In genomic region chr12:126936181-126936851, GRCh38 we compare ENCODE assay signal across 11 cellular contexts.
A peak's percentile ranks its signal among the peaks of the same experiment; 100 is the strongest.
DNase-seq lines count a peak whose midpoint lies in the region; ATAC-seq and TF ChIP-seq lines count a peak whose summit lies in the region.
"Had no signal": no experiment of that assay in that cellular context is flagged by ENCODE, and none has a peak within 500 bp of the region (broad histone marks: within the 10 kb centered on the region; RNA-seq: fewer than 3 reads in every experiment).

No MANE protein-coding gene starts in this region.

- 45% methylated on average over 11 of the region's 11 CpGs for WGBS in prostate gland

- peak overlapping the region; percentile 17 for H3K4me2 ChIP-seq in Loucy (ENCODE audit: low read depth, low read length, poor library complexity, severe bottlenecking)

- no peaks in the 10 kb centered on the region for H3K9me3 ChIP-seq in Loucy (ENCODE audit: insufficient read depth, low read depth, low read length)
- no peaks in the 10 kb centered on the region for H3K9me3 ChIP-seq in prostate gland

- no peaks in the 10 kb centered on the region for H3K79me2 ChIP-seq in Loucy (ENCODE audit: insufficient read depth, low read length)

- intact Hi-C loops in prostate gland (cut with DNase I), result no loop called here

- H3F3A ChIP-seq in Loucy (ENCODE audit: low read depth), result no peaks in the 10 kb centered on the region

- peak; percentile 12 for DNase-seq in epithelial cell of esophagus (ENCODE audit: low read depth)
- DNase-seq in prostate gland (ENCODE audit: low spot score), result peak; percentile 10
- no peak for DNase-seq in AML-193 (lab: John Stamatoyannopoulos, UW)
- no peak for DNase-seq in NCI-H1930 (lab: John Stamatoyannopoulos, UW)
- DNase-seq in activated effector memory CD4-positive, alpha-beta T cell treated with Interleukin-2 at 50 U/mL for 16 hours, result no peak
- DNase-seq: activated CD8-positive, alpha-beta T cell treated with anti-CD3 and anti-CD28 coated beads, Interleukin-2, amount 10 ng/mL, durations not matched to agents 7 days and 5 days; dermis blood vessel endothelial cell; NCI-H524 treated with DMSO at 0.1 percent for 48 hours had no signal

- H2AFZ ChIP-seq in Loucy (ENCODE audit: low read length), result 0 out of 2 replicates have a peak overlapping the region, but pooled peaks have one; percentile 6

- no peaks in the 10 kb centered on the region for H3K9me2 ChIP-seq in Loucy (replicated peaks; ENCODE audit: low read depth, low read length)

- no peak for TF ChIP-seq POLR2A in prostate gland (IDR thresholded peaks at IDR 0.05)

- H3K27ac ChIP-seq in prostate gland, result no peak overlapping the region

- peaks cover 42% of the 10 kb centered on the region for H3K4me1 ChIP-seq in Loucy (ENCODE audit: insufficient read depth, low read length, poor library complexity, severe bottlenecking)
- H3K4me1 ChIP-seq in prostate gland (replicated peaks), result no peaks in the 10 kb centered on the region

- H3K9ac ChIP-seq in Loucy (ENCODE audit: low read depth, low read length, poor library complexity, severe bottlenecking), result no peak overlapping the region

- H3K4me3 ChIP-seq in Loucy (ENCODE audit: low read length, poor library complexity, severe bottlenecking) (no peak overlapping the region), epithelial cell of esophagus (ENCODE audit: low read length) (no peak overlapping the region), prostate gland (no peak overlapping the region)

- TF ChIP-seq CTCF in Loucy (conservative IDR thresholded peaks at IDR 0.05; ENCODE audit: low read length) (no peak), epithelial cell of esophagus (IDR thresholded peaks at IDR 0.05; ENCODE audit: insufficient read depth, low read depth, low read length, missing control alignments) (no peak), prostate gland (IDR thresholded peaks at IDR 0.05) (no peak)

- no peaks in the 10 kb centered on the region for H4K20me1 ChIP-seq in Loucy (ENCODE audit: insufficient read depth, low read length, poor library complexity, severe bottlenecking)

- H3K36me3 ChIP-seq in Loucy (ENCODE audit: insufficient read depth, low read length) (no peaks in the 10 kb centered on the region), prostate gland (no peaks in the 10 kb centered on the region)

- H3K27me3 ChIP-seq in Loucy (ENCODE audit: insufficient read depth, low read length, poor library complexity, severe bottlenecking) (no peaks in the 10 kb centered on the region), prostate gland (replicated peaks; ENCODE audit: insufficient read depth) (no peaks in the 10 kb centered on the region)

- ATAC-seq in GM18868 (IDR thresholded peaks at IDR 0.05; ENCODE audit: unreplicated experiment) (peak; percentile 50), HG02973 (IDR thresholded peaks at IDR 0.05; ENCODE audit: unreplicated experiment) (no peak)
- ATAC-seq: activated CD8-positive, alpha-beta T cell treated with anti-CD3 and anti-CD28 coated beads, Interleukin-2, amount 10 ng/mL, durations not matched to agents 7 days and 5 days had no signal

Comparison
In these comparisons a context has a peak if more than half of its experiments do, and no peak if none do; other contexts are left out.
1. DNase-seq: peak in epithelial cell of esophagus (single experiment) and prostate gland (single experiment); none in AML-193 (0 of 2), NCI-H1930 (0 of 2) and activated effector memory CD4-positive, alpha-beta T cell treated with Interleukin-2 at 50 U/mL for 16 hours (single experiment).